In the genomic region with DNA sequence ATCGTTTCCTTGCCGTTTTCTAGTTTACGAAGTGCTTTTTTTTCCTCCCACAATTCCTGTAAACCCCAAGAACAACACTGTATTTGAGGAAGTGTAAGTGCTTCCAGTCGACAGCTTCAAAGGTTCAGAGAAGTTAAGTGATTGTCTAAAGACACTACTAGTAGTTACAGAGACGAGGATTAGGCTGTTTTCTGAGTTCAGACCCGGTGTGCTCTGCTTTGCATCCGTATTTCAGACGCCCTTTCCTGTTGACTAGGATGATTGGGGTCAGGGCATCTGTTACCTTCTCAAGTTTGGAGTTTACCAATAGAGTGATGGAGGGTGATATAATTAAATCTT, we compare ENCODE assay signal across 8 cellular contexts. TPM values are rescaled to one million over a fixed set of nuclear protein-coding genes. Genes with fewer than 3 reads are reported as not detected.
A peak's percentile ranks its signal among the peaks of the same experiment; 100 is the strongest.
DNase-seq lines count a peak whose midpoint lies in the region; ATAC-seq, FAIRE-seq and TF ChIP-seq lines count a peak whose summit lies in the region.

No MANE protein-coding gene starts in this region.

- no peak overlapping the region for H3K23ac ChIP-seq in H1 (ENCODE audit: insufficient read length)

- no peak overlapping the region for H3K56ac ChIP-seq in H1 (replicated peaks; ENCODE audit: insufficient read length, low read depth, low read length)

- no peak overlapping the region for H2BK5ac ChIP-seq in H1 (ENCODE audit: low read depth, low read length)

- H2AK5ac ChIP-seq in H1 (ENCODE audit: low read depth, low read length), result no peak overlapping the region

- H3K4me2 ChIP-seq in H1 (ENCODE audit: insufficient read depth in 1 of 2, low read depth in 2 of 2, low read length in 2 of 2), result peak overlapping the region; percentile 68 to 92

- H2BK20ac ChIP-seq in H1 (ENCODE audit: low read length), result no peak overlapping the region

- peaks cover 19% of the 10 kb centered on the region for H3K36me3 ChIP-seq in CD8-positive, alpha-beta T cell (ENCODE audit: insufficient read depth, low read length)
- H3K36me3 ChIP-seq in NT2/D1 (ENCODE audit: insufficient read depth, insufficient read length, low read length), result peaks cover 39% of the 10 kb centered on the region
- peaks cover 3 to 25% (median 19%) of the 10 kb centered on the region in 4 experiments; a peak in 6 of 8 replicates for H3K36me3 ChIP-seq in H1 (ENCODE audit: control insufficient read depth in 2 of 4, insufficient read depth in 4 of 4, low read length in 3 of 4)
- peaks cover 36% of the 10 kb centered on the region for H3K36me3 ChIP-seq in neutrophil

- H3K27ac Mint-ChIP-seq in CD8-positive, alpha-beta T cell, result peak overlapping the region; percentile 90

- no peaks in the 10 kb centered on the region for H3K27me3 ChIP-seq in CD8-positive, alpha-beta T cell (ENCODE audit: insufficient read depth, low read length)
- H3K27me3 ChIP-seq in NT2/D1 (ENCODE audit: insufficient read depth, insufficient read length) (peaks cover 6% of the 10 kb centered on the region), H1 (replicated peaks in 1 of 4; ENCODE audit: control insufficient read depth in 3 of 4, extremely low read depth in 1 of 4, insufficient read depth in 3 of 4, low read length in 3 of 4) (no peaks in the 10 kb centered on the region; a peak in 2 of 7 replicates), neutrophil (no peaks in the 10 kb centered on the region)

- H4K20me1 ChIP-seq in H1 (replicated peaks in 1 of 2; ENCODE audit: control insufficient read depth in 1 of 2, insufficient read depth in 2 of 2, low read length in 2 of 2), result peaks cover 2 to 3% of the 10 kb centered on the region in 2 experiments

- peak; percentile 35 for ATAC-seq in CD8-positive, alpha-beta T cell

- peaks cover 4% of the 10 kb centered on the region for H3K23me2 ChIP-seq in H1 (ENCODE audit: low read depth, low read length)

- H3K36me3 Mint-ChIP-seq in CD8-positive, alpha-beta T cell, result peaks cover 42% of the 10 kb centered on the region

- H3K4ac ChIP-seq in H1 (replicated peaks; ENCODE audit: insufficient read length, low read depth, low read length), result no peak overlapping the region

- TF ChIP-seq POLR2A in H1 (IDR thresholded peaks at IDR 0.05; ENCODE audit: control extremely low read depth in 1 of 2, low read depth in 2 of 2, low read length in 2 of 2), result no peak

- H3K18ac ChIP-seq in H1 (ENCODE audit: extremely low read depth, low read length), result no peak overlapping the region

- no peak overlapping the region for H4K5ac ChIP-seq in H1 (ENCODE audit: insufficient read length, low read depth, low read length)

- no peak for TF ChIP-seq RAD21 in H1 (IDR thresholded peaks at IDR 0.05 in 1 of 2, conservative IDR thresholded peaks at IDR 0.05 in 1 of 2; ENCODE audit: low read depth in 2 of 2, low read length in 2 of 2)

- no peak overlapping the region for H4K8ac ChIP-seq in H1 (ENCODE audit: extremely low read depth, insufficient read depth, low read length)

- no peaks in the 10 kb centered on the region for H3K9me3 ChIP-seq in CD8-positive, alpha-beta T cell (ENCODE audit: low read length)
- no peaks in the 10 kb centered on the region for H3K9me3 ChIP-seq in NT2/D1 (ENCODE audit: insufficient read depth, low read length)
- no peaks in the 10 kb centered on the region for H3K9me3 ChIP-seq in H1 (ENCODE audit: insufficient read depth in 2 of 2, low read depth in 1 of 2, low read length in 1 of 2)
- no peaks in the 10 kb centered on the region for H3K9me3 ChIP-seq in neutrophil

- peak overlapping the region; percentile 83 for H3K27ac ChIP-seq in CD8-positive, alpha-beta T cell (ENCODE audit: low read depth, low read length)
- no peak overlapping the region for H3K27ac ChIP-seq in H1 (ENCODE audit: low read depth, low read length)
- H3K27ac ChIP-seq in neutrophil, result peak overlapping the region; percentile 84

- FAIRE-seq in H1 (lab: Jason Lieb, UNC), result no peak

- H3K9ac ChIP-seq in NT2/D1 (ENCODE audit: insufficient read length, low read depth) (peak overlapping the region; percentile 92), H1 (replicated peaks in 1 of 4; ENCODE audit: extremely low read depth in 1 of 4, low read depth in 3 of 4, low read length in 3 of 4) (peak overlapping the region; percentile 69 to 91 (median 80); a peak in 6 of 7 replicates)

- H3K27me3 Mint-ChIP-seq in CD8-positive, alpha-beta T cell (ENCODE audit: low read depth), result no peaks in the 10 kb centered on the region

- no peak overlapping the region for H4K91ac ChIP-seq in H1 (replicated peaks; ENCODE audit: insufficient read length, low read length)

- no peak overlapping the region for H2BK12ac ChIP-seq in H1 (ENCODE audit: low read depth, low read length)

- H2AFZ ChIP-seq in H1 (ENCODE audit: low read length), result 0 out of 2 replicates have a peak overlapping the region, but pooled peaks have one; percentile 38

- peaks cover 40% of the 10 kb centered on the region for H3K4me1 Mint-ChIP-seq in CD8-positive, alpha-beta T cell (ENCODE audit: low read depth)

- CTCF ChIA-PET in CD8-positive, alpha-beta T cell (lab: Charles Lee), result interaction anchor here (0.6 to 1.2 kb wide), 3 partner anchors 8 to 201 kb away, joined by 3 to 4 read pairs (median 3); no protein-coding TSS in a partner anchor
- CTCF ChIA-PET in H1 (lab: Charles Lee; ENCODE audit: partially characterized antibody), result interaction anchor here (0.5 to 2.7 kb wide), 3 partner anchors 9 to 133 kb away, joined by 3 to 10 read pairs (median 4); a partner anchor contains a TSS

- peaks cover 0 to 20% of the 10 kb centered on the region in 2 experiments; a peak in 3 of 4 replicates for H3K79me2 ChIP-seq in H1 (ENCODE audit: control insufficient read depth in 1 of 2, insufficient read depth in 2 of 2, low read length in 2 of 2)

- peaks cover 11% of the 10 kb centered on the region for H3K4me1 ChIP-seq in CD8-positive, alpha-beta T cell (ENCODE audit: insufficient read depth, low read length)
- H3K4me1 ChIP-seq in NT2/D1 (ENCODE audit: insufficient read depth, insufficient read length), result no peaks in the 10 kb centered on the region
- H3K4me1 ChIP-seq in H1 (replicated peaks in 1 of 4; ENCODE audit: control insufficient read depth in 3 of 4, insufficient read depth in 4 of 4, low read length in 3 of 4), result no peaks in the 10 kb centered on the region; a peak in 2 of 7 replicates
- H3K4me1 ChIP-seq in neutrophil (ENCODE audit: control insufficient read depth in 1 of 2, insufficient read depth in 1 of 2, low read depth in 1 of 2, low read length in 1 of 2), result peaks cover 18 to 26% of the 10 kb centered on the region in 2 experiments

- TF ChIP-seq CTCF in CD8-positive, alpha-beta T cell (IDR thresholded peaks at IDR 0.05), result no peak
- TF ChIP-seq CTCF in H1 (IDR thresholded peaks at IDR 0.05; ENCODE audit: control extremely low read depth in 1 of 3, insufficient read depth in 1 of 3, low read depth in 1 of 3, low read length in 3 of 3) (no peak), neutrophil (IDR thresholded peaks at IDR 0.05) (no peak)

- H3K4me3 Mint-ChIP-seq in CD8-positive, alpha-beta T cell, result peak overlapping the region; percentile 94

- H2BK15ac ChIP-seq in H1 (ENCODE audit: low read length), result no peak overlapping the region

- H3K79me1 ChIP-seq in H1 (ENCODE audit: low read depth, low read length), result peaks cover 4% of the 10 kb centered on the region; the same call in 1 of the 2 replicates

- peak overlapping the region; percentile 59 for H3K4me3 ChIP-seq in CD8-positive, alpha-beta T cell (ENCODE audit: low read depth, low read length)
- H3K4me3 ChIP-seq in NT2/D1 (ENCODE audit: insufficient read length, low read depth), result peak overlapping the region; percentile 75
- H3K4me3 ChIP-seq in H1 (ENCODE audit: extremely low read depth in 1 of 4, insufficient read depth in 2 of 4, low read depth in 3 of 4, low read length in 4 of 4), result peak overlapping the region; percentile 86 to 99 (median 92)
- peak overlapping the region; percentile 79 to 88 for H3K4me3 ChIP-seq in neutrophil (ENCODE audit: low read depth in 1 of 2, low read length in 1 of 2)

- POLR2A ChIA-PET in CD8-positive, alpha-beta T cell (lab: Charles Lee), result interaction anchor here (0.8 to 1.7 kb wide), 2 partner anchors 9 kb away, joined by 3 to 6 read pairs; no protein-coding TSS in a partner anchor
- POLR2A ChIA-PET in H1 (lab: Charles Lee; ENCODE audit: partially characterized antibody), result interaction anchor here (0.8 to 29.6 kb wide), 5 partner anchors 9 to 182 kb away, joined by 3 to 1546 read pairs (median 13); a partner anchor contains a TSS

- DNase-seq in CD8-positive, alpha-beta T cell, result no peak
- DNase-seq in NT2/D1 (ENCODE audit: low read depth, low spot score) (no peak), H1 (ENCODE audit: low read depth in 1 of 2, low spot score in 2 of 2) (no peak), DMS79 (lab: John Stamatoyannopoulos, UW) (no peak), NCI-H2171 (lab: John Stamatoyannopoulos, UW) (no peak), hippocampal formation (lab: John Stamatoyannopoulos, UW) (no peak)
- no peak for DNase-seq in activated effector memory CD4-positive, alpha-beta T cell treated with Interleukin-2 at 50 U/mL for 16 hours

- intact Hi-C loops in CD8-positive, alpha-beta T cell (cut with DNase I, micrococcal nuclease), result loop anchor here in 1 of 2 experiments (1.0 to 5.0 kb wide), 4 partner anchors 9 to 1484 kb away; a partner anchor contains a TSS

- TF ChIP-seq EP300 in H1 (IDR thresholded peaks at IDR 0.05; ENCODE audit: borderline replicate concordance in 1 of 2, low read depth in 2 of 2, low read length in 2 of 2), result no peak

- H3K14ac ChIP-seq in H1 (ENCODE audit: insufficient read length), result no peak overlapping the region

- H3K9me3 Mint-ChIP-seq in CD8-positive, alpha-beta T cell, result no peaks in the 10 kb centered on the region

- 3% methylated on average over 8 of the region's 8 CpGs; no CpG with 5 or more reads in 1 of the 2 experiments for WGBS in H1 (ENCODE audit: extremely low coverage in 1 of 2, insufficient coverage in 1 of 2, insufficient read length in 1 of 2, insufficient replicate concordance in 2 of 2, low coverage in 1 of 2, low lambda C conversion rate in 2 of 2, missing lambda C conversion rate in 1 of 2), 2 experiments

- no peak overlapping the region for H2BK120ac ChIP-seq in H1 (replicated peaks; ENCODE audit: low read depth, low read length)

RNA-seq across cellular contexts. Expression of a gene that starts 0.4 kb away (rescaled TPM):
- 10 to 100 TPM; 22.7 to 27.1 TPM for total RNA-seq in CD8-positive, alpha-beta T cell
- 29.3 and 29.9 TPM in 2 replicates for total RNA-seq in H1 (2021; fragmentation: NEBNext Ultra II Directional; extraction: Animal tissue kit (Norgen Biotek cat#: 25700))
- polyA plus RNA-seq in H1 (2011; rRNA removed), result 25.6 and 29.4 TPM in 2 replicates
- polyA plus RNA-seq in H1 (2011; cell fraction: cytosol; rRNA removed), result 34.3 TPM
- 17.9 TPM for polyA plus RNA-seq in H1 (2011; cell fraction: nucleus; rRNA removed)
- 25.6 to 29.5 TPM (median 29.2 TPM) in 4 replicates for polyA plus RNA-seq in H1 (2012, experiment 1 of 2)
- polyA plus RNA-seq in H1 (2012, experiment 2 of 2), result 8.3 TPM
- polyA plus RNA-seq in H1 (2013, experiment 1 of 2), result 14.9 TPM
- polyA plus RNA-seq in H1 (2013, experiment 2 of 2), result 14.9 TPM
- 38.6 and 50.0 TPM in 2 replicates for polyA minus RNA-seq in H1 (2011; rRNA and poly(A)+ RNA removed)
- polyA minus RNA-seq in H1 (2011; cell fraction: cytosol; rRNA and poly(A)+ RNA removed), result 14.3 TPM
- 13.7 TPM for polyA minus RNA-seq in H1 (2011; cell fraction: nucleus; rRNA and poly(A)+ RNA removed)

RNA-seq across cellular contexts. Expression of a gene that starts 8.3 kb away (rescaled TPM):
- 1 to 10 TPM; 7.2 to 7.9 TPM for total RNA-seq in CD8-positive, alpha-beta T cell
- 0.13 TPM in 1 of 2 replicates, not detected in the other for total RNA-seq in H1 (2021; fragmentation: NEBNext Ultra II Directional; extraction: Animal tissue kit (Norgen Biotek cat#: 25700))
- polyA plus RNA-seq in H1 (2011; rRNA removed), result 0.09 and 0.38 TPM in 2 replicates
- 0.05 TPM for polyA plus RNA-seq in H1 (2011; cell fraction: cytosol; rRNA removed)
- 0.19 TPM for polyA plus RNA-seq in H1 (2011; cell fraction: nucleus; rRNA removed)
- 4.7 to 5.7 TPM (median 5.0 TPM) in 4 replicates for polyA plus RNA-seq in H1 (2012, experiment 1 of 2)
- 0.89 TPM for polyA plus RNA-seq in H1 (2012, experiment 2 of 2)
- 0.06 TPM for polyA plus RNA-seq in H1 (2013, experiment 1 of 2)
- polyA plus RNA-seq in H1 (2013, experiment 2 of 2), result 0.06 TPM
- 0.07 and 0.19 TPM in 2 replicates for polyA minus RNA-seq in H1 (2011; rRNA and poly(A)+ RNA removed)
- not detected for polyA minus RNA-seq in H1 (2011; cell fraction: cytosol; rRNA and poly(A)+ RNA removed)
- polyA minus RNA-seq in H1 (2011; cell fraction: nucleus; rRNA and poly(A)+ RNA removed), result 0.40 TPM

RNA-seq across cellular contexts. Expression of a gene that starts 9.9 kb away (rescaled TPM):
- total RNA-seq in CD8-positive, alpha-beta T cell, result 10 to 100 TPM; 65.0 to 66.7 TPM
- total RNA-seq in H1 (2021; fragmentation: NEBNext Ultra II Directional; extraction: Animal tissue kit (Norgen Biotek cat#: 25700)), result 54.8 and 56.3 TPM in 2 replicates
- 36.1 and 40.0 TPM in 2 replicates for polyA plus RNA-seq in H1 (2011; rRNA removed)
- 43.3 TPM for polyA plus RNA-seq in H1 (2011; cell fraction: cytosol; rRNA removed)
- polyA plus RNA-seq in H1 (2011; cell fraction: nucleus; rRNA removed), result 53.0 TPM
- 30.3 to 43.2 TPM (median 37.2 TPM) in 4 replicates for polyA plus RNA-seq in H1 (2012, experiment 1 of 2)
- 29.7 TPM for polyA plus RNA-seq in H1 (2012, experiment 2 of 2)
- polyA plus RNA-seq in H1 (2013, experiment 1 of 2), result 43.4 TPM
- polyA plus RNA-seq in H1 (2013, experiment 2 of 2), result 48.7 TPM
- polyA minus RNA-seq in H1 (2011; rRNA and poly(A)+ RNA removed), result 84.0 and 88.8 TPM in 2 replicates
- 31.1 TPM for polyA minus RNA-seq in H1 (2011; cell fraction: cytosol; rRNA and poly(A)+ RNA removed)
- polyA minus RNA-seq in H1 (2011; cell fraction: nucleus; rRNA and poly(A)+ RNA removed), result 34.7 TPM

RNA-seq across cellular contexts. Expression of a gene that starts 54.0 kb away (rescaled TPM):
- total RNA-seq in CD8-positive, alpha-beta T cell, result 10 to 100 TPM; 18.5 to 19.4 TPM
- 19.4 and 20.5 TPM in 2 replicates for total RNA-seq in H1 (2021; fragmentation: NEBNext Ultra II Directional; extraction: Animal tissue kit (Norgen Biotek cat#: 25700))
- 35.4 and 49.3 TPM in 2 replicates for polyA plus RNA-seq in H1 (2011; rRNA removed)
- 25.1 TPM for polyA plus RNA-seq in H1 (2011; cell fraction: cytosol; rRNA removed)
- polyA plus RNA-seq in H1 (2011; cell fraction: nucleus; rRNA removed), result 15.8 TPM
- polyA plus RNA-seq in H1 (2012, experiment 1 of 2), result 15.3 to 18.0 TPM (median 16.8 TPM) in 4 replicates
- polyA plus RNA-seq in H1 (2012, experiment 2 of 2), result 23.2 TPM
- polyA plus RNA-seq in H1 (2013, experiment 1 of 2), result 33.4 TPM
- 30.4 TPM for polyA plus RNA-seq in H1 (2013, experiment 2 of 2)
- polyA minus RNA-seq in H1 (2011; rRNA and poly(A)+ RNA removed), result 7.3 and 8.2 TPM in 2 replicates
- polyA minus RNA-seq in H1 (2011; cell fraction: cytosol; rRNA and poly(A)+ RNA removed), result 4.3 TPM
- polyA minus RNA-seq in H1 (2011; cell fraction: nucleus; rRNA and poly(A)+ RNA removed), result 10.6 TPM

RNA-seq across cellular contexts. Expression of a gene that starts 54.4 kb away (rescaled TPM):
- 10 to 100 TPM; 38.5 to 42.1 TPM for total RNA-seq in CD8-positive, alpha-beta T cell
- total RNA-seq in H1 (2021; fragmentation: NEBNext Ultra II Directional; extraction: Animal tissue kit (Norgen Biotek cat#: 25700)), result 100.0 and 104 TPM in 2 replicates
- polyA plus RNA-seq in H1 (2011; rRNA removed), result 65.3 and 70.4 TPM in 2 replicates
- 79.7 TPM for polyA plus RNA-seq in H1 (2011; cell fraction: cytosol; rRNA removed)
- 117 TPM for polyA plus RNA-seq in H1 (2011; cell fraction: nucleus; rRNA removed)
- polyA plus RNA-seq in H1 (2012, experiment 1 of 2), result 93.1 to 113 TPM (median 98.2 TPM) in 4 replicates
- polyA plus RNA-seq in H1 (2012, experiment 2 of 2), result 105 TPM
- polyA plus RNA-seq in H1 (2013, experiment 1 of 2), result 147 TPM
- 167 TPM for polyA plus RNA-seq in H1 (2013, experiment 2 of 2)
- 155 and 165 TPM in 2 replicates for polyA minus RNA-seq in H1 (2011; rRNA and poly(A)+ RNA removed)
- polyA minus RNA-seq in H1 (2011; cell fraction: cytosol; rRNA and poly(A)+ RNA removed), result 69.8 TPM
- 65.3 TPM for polyA minus RNA-seq in H1 (2011; cell fraction: nucleus; rRNA and poly(A)+ RNA removed)
